In the genomic region with DNA sequence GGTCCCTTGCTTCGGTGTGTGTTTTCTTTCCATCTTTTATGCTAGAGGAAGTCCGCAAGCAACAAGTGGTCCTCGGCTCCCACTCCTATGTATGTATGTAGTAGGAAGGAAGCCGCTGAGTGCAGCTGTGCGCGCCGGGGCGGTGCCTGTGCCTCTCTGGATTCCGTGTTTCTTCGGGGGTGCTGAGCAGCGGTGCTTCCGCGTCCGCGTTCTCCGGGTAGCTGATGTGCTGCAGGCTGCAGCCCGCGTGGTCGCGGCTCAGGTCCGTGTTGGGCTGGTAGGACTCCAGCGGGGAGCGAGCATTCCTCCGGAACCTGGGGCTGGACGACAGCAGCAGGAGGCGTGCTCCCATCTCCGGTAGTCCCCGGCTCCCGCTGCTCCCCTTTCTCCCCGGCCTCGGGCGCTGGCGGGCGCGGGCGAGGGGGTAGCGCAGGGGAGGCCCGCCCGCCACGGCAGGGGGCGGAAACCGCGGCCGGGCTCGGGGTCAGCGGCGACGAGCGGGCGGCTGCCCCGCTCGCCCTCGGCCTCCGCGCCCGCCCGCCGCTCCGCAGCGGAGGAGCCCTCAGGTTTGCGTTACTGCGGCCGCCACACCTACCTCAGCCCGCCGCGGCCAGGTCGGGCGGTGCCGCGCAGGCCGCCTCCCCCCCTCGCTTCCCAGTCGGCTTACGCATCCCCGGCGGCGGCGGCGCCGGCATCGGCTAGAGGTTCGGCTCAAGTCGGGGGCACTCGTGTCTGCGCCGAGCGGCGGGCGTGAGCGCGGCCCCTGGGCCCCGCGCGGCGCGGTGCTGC, we compare ENCODE assay signal across 8 cellular contexts. TPM values are rescaled to one million over a fixed set of nuclear protein-coding genes. Genes with fewer than 3 reads are reported as not detected.
A peak's percentile ranks its signal among the peaks of the same experiment; 100 is the strongest.
DNase-seq lines count a peak whose midpoint lies in the region; FAIRE-seq and TF ChIP-seq lines count a peak whose summit lies in the region.

No MANE protein-coding gene starts in this region.

- no peak for TF ChIP-seq EP300 in suprapubic skin (IDR thresholded peaks at IDR 0.05)

- no peak for FAIRE-seq in RCC 7860 (lab: Jason Lieb, UNC)

- H3K27ac ChIP-seq in HL-60 (replicated peaks) (peak overlapping the region; percentile 59), suprapubic skin (peak overlapping the region; percentile 67)

- WGBS in suprapubic skin = under 1% methylated on average over 16 of the region's 96 CpGs

- TF ChIP-seq CTCF in GM20000 (IDR thresholded peaks at IDR 0.05; ENCODE audit: extremely low read depth, missing control alignments) (no peak), HL-60 (IDR thresholded peaks at IDR 0.05; ENCODE audit: insufficient read depth, low read length) (no peak), foreskin fibroblast (IDR thresholded peaks at IDR 0.05; ENCODE audit: low read depth, low read length) (no peak), suprapubic skin (IDR thresholded peaks at IDR 0.05) (no peak)

- no peak for TF ChIP-seq POLR2A in suprapubic skin (IDR thresholded peaks at IDR 0.05)

- no peaks in the 10 kb centered on the region for H3K36me3 ChIP-seq in suprapubic skin

- H3K27me3 ChIP-seq in HL-60 (ENCODE audit: insufficient read depth, poor library complexity, severe bottlenecking) (no peaks in the 10 kb centered on the region), suprapubic skin (no peaks in the 10 kb centered on the region)

- H3K4me3 ChIP-seq in HL-60 (replicated peaks; ENCODE audit: insufficient read depth, low read length) (peak overlapping the region; percentile 82), foreskin fibroblast (ENCODE audit: low read depth in 1 of 2, low read length in 2 of 2) (peak overlapping the region; percentile 74 to 89), suprapubic skin (peak overlapping the region; percentile 80)

- DNase-seq in Caki2 (ENCODE audit: low read depth) (peak; percentile 87), GM20000 (ENCODE audit: low spot score) (peak; percentile 85), HL-60 (ENCODE audit: low read depth in 1 of 2, low spot score in 1 of 2) (peak; percentile 75 to 79), RCC 7860 (ENCODE audit: low spot score) (peak; percentile 53), foreskin fibroblast (peak; percentile 61 to 94), nucleus accumbens (lab: John Stamatoyannopoulos, UW) (peak in 39 of 56 donors; percentile 4 to 68 (median 32)), suprapubic skin (ENCODE audit: low spot score in 2 of 2) (peak in 1 of 2 donors; percentile 75)
- DNase-seq in activated T-helper 9 cell treated with anti-CD3 and anti-CD28 coated beads, Interleukin-2, amount 50 U/mL, for 16 hours (ENCODE audit: low read depth) = peak; percentile 50

- in situ Hi-C loops in Caki2 (cut with HindIII; ENCODE audit: low pct_unique_long_range_greater_than_20kb, low sequenced_read_pairs) = no loop called here

- H3K9me3 ChIP-seq in suprapubic skin = no peaks in the 10 kb centered on the region

- peaks cover 32% of the 10 kb centered on the region for H3K4me1 ChIP-seq in suprapubic skin

RNA-seq across cellular contexts. Expression of a gene that starts 0.5 kb away (rescaled TPM):
- 3.2 and 3.5 TPM in 2 replicates for total RNA-seq in Caki2 (2014; rRNA removed; shearing (Covaris generic); ENCODE audit: low replicate concordance)
- total RNA-seq in suprapubic skin = 1 to 10 TPM in 2 of 4 donors, under 1 TPM in 2; 0.52 to 3.7 (median 1.0) TPM

RNA-seq across cellular contexts. Expression of a gene that starts 0.7 kb away (rescaled TPM):
- total RNA-seq in Caki2 (2014; rRNA removed; shearing (Covaris generic); ENCODE audit: low replicate concordance) = 0.12 and 8.7 TPM in 2 replicates
- total RNA-seq in suprapubic skin = 1 to 10 TPM; 3.4 to 7.7 (median 5.9) TPM
